In genomic region chr4:185144601-185145240, GRCh38 we compare ENCODE assay signal across 14 cellular contexts. TPM values are rescaled to one million over a fixed set of nuclear protein-coding genes. Genes with fewer than 3 reads are reported as not detected.
A peak's percentile ranks its signal among the peaks of the same experiment; 100 is the strongest.
DNase-seq lines count a peak whose midpoint lies in the region; ATAC-seq and TF ChIP-seq lines count a peak whose summit lies in the region.
"Had no signal": no experiment of that assay in that cellular context is flagged by ENCODE, and none has a peak within 500 bp of the region (broad histone marks: within the 10 kb centered on the region; RNA-seq: fewer than 3 reads in every experiment).

No MANE protein-coding gene starts in this region.

- no peak for ATAC-seq in heart right ventricle
- no peak for ATAC-seq in Right ventricle myocardium superior (ENCODE audit: poor library complexity)
- ATAC-seq in naive thymus-derived CD8-positive, alpha-beta T cell = no peak
- ATAC-seq in HG02884 (IDR thresholded peaks at IDR 0.05; ENCODE audit: unreplicated experiment) = no peak

- H3K36me3 ChIP-seq in heart right ventricle = peaks cover 0 to 47% (median 28%) of the 10 kb centered on the region in 9 donors
- H3K36me3 ChIP-seq in uterus = no peaks in the 10 kb centered on the region
- H3K36me3 ChIP-seq: neutrophil had no signal

- DNase-seq in heart right ventricle (no peak), Right ventricle myocardium superior (no peak), uterus (no peak), medulla oblongata (ENCODE audit: extremely low spot score) (no peak), occipital lobe (lab: John Stamatoyannopoulos, UW) (no peak)
- DNase-seq in naive thymus-derived CD8-positive, alpha-beta T cell = no peak
- DNase-seq: activated CD4-positive, alpha-beta T cell treated with anti-CD3 and anti-CD28 coated beads for 4 hours; activated naive CD4-positive, alpha-beta T cell treated with anti-CD3 and anti-CD28 coated beads for 36 hours; effector CD8-positive, alpha-beta T cell; HCEC 1CT; NCI-H2227 treated with DMSO at 0.1 percent for 48 hours had no signal

- H3K27me3 ChIP-seq in heart right ventricle (peaks cover 0 to 42% (median 0%) of the 10 kb centered on the region in 7 donors), uterus (no peaks in the 10 kb centered on the region)

- H3K27me3 Mint-ChIP-seq in naive thymus-derived CD8-positive, alpha-beta T cell = peaks cover 0 to 3% (median under 1%) of the 10 kb centered on the region in 5 donors

- intact Hi-C loops in heart right ventricle (cut with DNase I) = loop anchor here in 1 of 10 donors (5.0 kb wide), 1 partner anchor 38 kb away; no protein-coding TSS in a partner anchor
- intact Hi-C loops in Right ventricle myocardium superior (cut with DNase I) = no loop called here
- intact Hi-C loops in uterus (cut with DNase I; ENCODE audit: low total_unique reads) = no loop called here

- H3K9me3 Mint-ChIP-seq in naive thymus-derived CD8-positive, alpha-beta T cell = no peaks in the 10 kb centered on the region
- H3K9me3 Mint-ChIP-seq: activated naive CD4-positive, alpha-beta T cell treated with anti-CD3 and anti-CD28 coated beads for 36 hours had no signal

- peaks cover 0 to 56% (median 12%) of the 10 kb centered on the region in 9 donors for H3K4me1 ChIP-seq in heart right ventricle
- H3K4me1 ChIP-seq in uterus = no peaks in the 10 kb centered on the region

- peak overlapping the region in 3 of 10 donors; percentile 33 to 49 (median 47) for H3K27ac Mint-ChIP-seq in naive thymus-derived CD8-positive, alpha-beta T cell
- H3K27ac Mint-ChIP-seq: activated naive CD4-positive, alpha-beta T cell treated with anti-CD3 and anti-CD28 coated beads for 36 hours had no signal

- WGBS in heart right ventricle, 2 donors = 47 to 59% methylated on average over 16 of the region's 16 CpGs

- POLR2A ChIA-PET in naive thymus-derived CD8-positive, alpha-beta T cell (lab: Charles Lee) = no interaction called here

- H3K4me3 ChIP-seq in heart right ventricle = peak overlapping the region; percentile 36 to 80 (median 66)
- no peak overlapping the region for H3K4me3 ChIP-seq in uterus

- no peak for TF ChIP-seq CTCF in heart right ventricle (IDR thresholded peaks at IDR 0.05)
- TF ChIP-seq CTCF in uterus (IDR thresholded peaks at IDR 0.05) = no peak

- H3K9me3 ChIP-seq in heart right ventricle (no peaks in the 10 kb centered on the region), uterus (no peaks in the 10 kb centered on the region)
- H3K9me3 ChIP-seq: neutrophil had no signal

- H3K27ac ChIP-seq in heart right ventricle = peak overlapping the region; percentile 83 to 94 (median 92)
- H3K27ac ChIP-seq in cingulate gyrus (ENCODE audit: low read depth, low read length) = peak overlapping the region; percentile 34
- H3K27ac ChIP-seq in uterus = peak overlapping the region; percentile 1 to 11
- H3K27ac ChIP-seq: neutrophil had no signal

- no peak for TF ChIP-seq POLR2A in uterus (IDR thresholded peaks at IDR 0.05)

- H3K4me3 Mint-ChIP-seq in naive thymus-derived CD8-positive, alpha-beta T cell = peak overlapping the region; percentile 22 to 90 (median 56)

- H3K36me3 Mint-ChIP-seq in naive thymus-derived CD8-positive, alpha-beta T cell = peaks cover 0 to 10% (median 0%) of the 10 kb centered on the region in 3 donors

- peaks cover 14 to 22% (median 16%) of the 10 kb centered on the region in 4 donors for H3K4me1 Mint-ChIP-seq in naive thymus-derived CD8-positive, alpha-beta T cell

RNA-seq across cellular contexts. Expression of gene SLC25A4, which starts 1.7 kb away (rescaled TPM):
- 1,000 to 10,000 TPM; 1,282 to 2,916 (median 1,803) TPM for total RNA-seq in heart right ventricle
- polyA plus RNA-seq in heart right ventricle = 1,000 to 10,000 TPM in 1 of 2 donors, 100 to 1,000 TPM in 1; 511 to 1,045 TPM
- total RNA-seq in Right ventricle myocardium superior = 2,290 TPM
- 10 to 100 TPM; 11.7 to 13.2 TPM for total RNA-seq in naive thymus-derived CD8-positive, alpha-beta T cell
- polyA plus RNA-seq in naive thymus-derived CD8-positive, alpha-beta T cell = 10 to 100 TPM; 11.8 to 15.8 (median 13.7) TPM
- 10 to 100 TPM in 2 of 4 donors, 1 to 10 TPM in 2; 9.5 to 24.4 (median 14.4) TPM for total RNA-seq in uterus
- 31.0 TPM for total RNA-seq in occipital lobe

RNA-seq across cellular contexts. Expression of gene CFAP97, which starts 59.1 kb away (rescaled TPM):
- total RNA-seq in heart right ventricle (10 to 100 TPM; 10.6 to 20.9 (median 13.0) TPM), Right ventricle myocardium superior (11.3 TPM), uterus (10 to 100 TPM; 20.9 to 63.1 (median 42.0) TPM), occipital lobe (73.5 TPM)
- 1 to 10 TPM; 3.3 to 4.0 TPM for polyA plus RNA-seq in heart right ventricle
- 10 to 100 TPM; 37.2 to 38.3 TPM for total RNA-seq in naive thymus-derived CD8-positive, alpha-beta T cell
- polyA plus RNA-seq in naive thymus-derived CD8-positive, alpha-beta T cell = 10 to 100 TPM; 65.1 to 73.0 (median 71.0) TPM

Comparison
In these comparisons a context has a peak if more than half of its experiments do, and no peak if none do; other contexts are left out.
1. H3K27ac ChIP-seq: peak in every context shown above with its lines; median percentile 92 in heart right ventricle; 34 in cingulate gyrus; 6 in uterus.
2. H3K4me3 ChIP-seq: peak in heart right ventricle (10 of 10); none in uterus (0 of 2).
3. RNA of gene SLC25A4, which starts 1.7 kb away (total RNA-seq): 2,290 TPM in Right ventricle myocardium superior (single experiment) and 1,282 to 2,916 TPM in heart right ventricle; 31.0 TPM in occipital lobe (single experiment), 9.5 to 24.4 TPM in uterus and 11.7 to 13.2 TPM in naive thymus-derived CD8-positive, alpha-beta T cell; every median in the first group is over 10 times any median in the second.